Comparison of ENCODE assay signal across 9 cellular contexts in genomic region chr5:169299651-169300467, GRCh38. TPM values are rescaled to one million over a fixed set of nuclear protein-coding genes. Genes with fewer than 3 reads are reported as not detected.
A peak's percentile ranks its signal among the peaks of the same experiment; 100 is the strongest.
DNase-seq lines count a peak whose midpoint lies in the region; ATAC-seq and TF ChIP-seq lines count a peak whose summit lies in the region.
"Had no signal": no experiment of that assay in that cellular context is flagged by ENCODE, and none has a peak within 500 bp of the region (broad histone marks: within the 10 kb centered on the region; RNA-seq: fewer than 3 reads in every experiment).

No MANE protein-coding gene starts in this region.

- H3K4me3 Mint-ChIP-seq in HFFc6: peak overlapping the region; percentile 84
- H3K4me3 Mint-ChIP-seq: activated naive CD4-positive, alpha-beta T cell treated with anti-CD3 and anti-CD28 coated beads, Interleukin-2, amount 10 ng/mL, durations not matched to agents 7 days and 5 days had no signal

- H3K4me3 ChIP-seq in lower leg skin (ENCODE audit: low read depth, poor library complexity, severe bottlenecking): peak overlapping the region; percentile 33
- H3K4me3 ChIP-seq in testis: peak overlapping the region; percentile 9 to 43

- H3K4me1 ChIP-seq in testis: no peaks in the 10 kb centered on the region

- no peaks in the 10 kb centered on the region for H3K36me3 ChIP-seq in testis (ENCODE audit: low read depth, missing control alignments)

- WGBS in lower leg skin, 2 donors: 10 to 13% methylated on average over 33 to 34 of the region's 35 CpGs
- WGBS in testis, 2 donors: 12 to 15% methylated on average over 29 to 35 of the region's 35 CpGs

- no peak overlapping the region for H3K27ac ChIP-seq in testis

- intact Hi-C loops in lower leg skin (cut with DNase I; ENCODE audit: low total_unique reads): loop anchor here (2.0 to 10.0 kb wide), 3 partner anchors 308 to 841 kb away; no protein-coding TSS in a partner anchor
- intact Hi-C loops in testis (cut with DNase I; ENCODE audit: low total_unique reads): loop anchor here (10.0 kb wide), 1 partner anchor 315 kb away; no protein-coding TSS in a partner anchor

- DNase-seq in HFFc6: no peak
- peak; percentile 57 for DNase-seq in ecto neural progenitor cell (ENCODE audit: low spot score)
- DNase-seq in lower leg skin (ENCODE audit: low spot score in 2 of 2): peak in 1 of 2 donors; percentile 87
- DNase-seq in testis: no peak
- no peak for DNase-seq in globus pallidus (ENCODE audit: low spot score)
- no peak for DNase-seq in hepatic stellate cell (ENCODE audit: low spot score)
- DNase-seq: activated naive CD4-positive, alpha-beta T cell treated with anti-CD3 and anti-CD28 coated beads, Interleukin-2, amount 10 ng/mL, durations not matched to agents 7 days and 5 days had no signal

- peaks cover 69% of the 10 kb centered on the region for H3K4me1 Mint-ChIP-seq in HFFc6 (ENCODE audit: low read depth)

- H3K9me3 Mint-ChIP-seq in HFFc6: no peaks in the 10 kb centered on the region
- H3K9me3 Mint-ChIP-seq: activated naive CD4-positive, alpha-beta T cell treated with anti-CD3 and anti-CD28 coated beads, Interleukin-2, amount 10 ng/mL, durations not matched to agents 7 days and 5 days had no signal

- no peaks in the 10 kb centered on the region for H3K9me3 ChIP-seq in testis

- H3K27me3 Mint-ChIP-seq in HFFc6 (ENCODE audit: insufficient read depth): peaks cover 36% of the 10 kb centered on the region

- TF ChIP-seq CTCF in HFFc6 (IDR thresholded peaks at IDR 0.05) (no peak), lower leg skin (IDR thresholded peaks at IDR 0.05) (no peak), testis (IDR thresholded peaks at IDR 0.05) (no peak)

- no peaks in the 10 kb centered on the region for H3K36me3 Mint-ChIP-seq in HFFc6 (ENCODE audit: low read depth)
- H3K36me3 Mint-ChIP-seq: activated naive CD4-positive, alpha-beta T cell treated with anti-CD3 and anti-CD28 coated beads, Interleukin-2, amount 10 ng/mL, durations not matched to agents 7 days and 5 days had no signal

- ATAC-seq in GM19467 (IDR thresholded peaks at IDR 0.05; ENCODE audit: unreplicated experiment) (no peak), GM18502 (IDR thresholded peaks at IDR 0.05; ENCODE audit: poor library complexity, unreplicated experiment) (no peak)

- TF ChIP-seq POLR2A in lower leg skin (IDR thresholded peaks at IDR 0.05): no peak
- TF ChIP-seq POLR2A in testis (IDR thresholded peaks at IDR 0.05): no peak

- no peaks in the 10 kb centered on the region for H3K27me3 ChIP-seq in testis

- no peak overlapping the region for H3K27ac Mint-ChIP-seq in HFFc6
- H3K27ac Mint-ChIP-seq: activated naive CD4-positive, alpha-beta T cell treated with anti-CD3 and anti-CD28 coated beads, Interleukin-2, amount 10 ng/mL, durations not matched to agents 7 days and 5 days had no signal

RNA-seq across cellular contexts. Expression of gene SLIT3, which starts 1.1 kb away (rescaled TPM):
- total RNA-seq in HFFc6 (2021; fragmentation: NEBNext Ultra II Directional; extraction: Animal tissue kit (Norgen Biotek cat#: 25700)): 1 to 10 TPM; 4.2 to 8.3 (median 7.1) TPM
- total RNA-seq in lower leg skin (10 to 100 TPM; 12.4 to 66.0 (median 22.8) TPM), testis (1 to 10 TPM; 4.8 to 7.8 TPM)
- polyA plus RNA-seq in testis (ENCODE audit: insufficient read depth, low read depth, low replicate concordance): 23.2 TPM
